Comparison of ENCODE assay signal across 11 cellular contexts in the genomic region with DNA sequence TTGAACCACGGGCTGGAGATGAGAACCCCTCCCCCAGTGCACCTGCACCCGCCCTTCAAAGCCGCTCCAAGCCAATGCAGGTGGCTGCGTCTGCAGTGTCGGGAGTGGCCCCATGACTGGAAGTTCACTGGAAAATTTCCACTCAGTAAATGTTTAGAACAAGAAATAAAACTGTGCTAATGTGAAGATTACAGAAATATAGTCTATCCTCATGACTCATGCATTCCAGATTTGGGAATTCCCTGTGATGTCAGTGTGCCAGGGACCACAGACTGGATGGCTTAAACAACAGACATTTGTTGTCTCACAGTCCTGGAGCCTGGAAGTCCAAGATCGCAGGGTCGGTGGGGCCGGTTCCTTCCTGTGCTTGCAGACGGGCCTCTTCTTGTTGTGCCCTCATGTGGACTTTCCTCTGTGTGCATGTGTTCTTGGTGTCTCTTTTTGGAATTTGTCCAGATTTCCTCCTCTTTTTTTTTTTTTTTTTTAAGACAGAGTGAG. TPM values are rescaled to one million over a fixed set of nuclear protein-coding genes. Genes with fewer than 3 reads are reported as not detected.
DNase-seq lines count a peak whose midpoint lies in the region; ATAC-seq, FAIRE-seq and TF ChIP-seq lines count a peak whose summit lies in the region.
"Not testable (repeated sequence)": the region's sequence is repeated elsewhere in the genome, so short reads cannot be mapped to it uniquely, and the experiment has no call there.
"Had no signal": no experiment of that assay in that cellular context is flagged by ENCODE, and none has a peak within 500 bp of the region (broad histone marks: within the 10 kb centered on the region; RNA-seq: fewer than 3 reads in every experiment).

No MANE protein-coding gene starts in this region.

- intact Hi-C loops in Right ventricle myocardium inferior (cut with DNase I); left ventricle myocardium superior (cut with micrococcal nuclease); left lung (cut with DNase I); mucosa of descending colon (cut with DNase I, micrococcal nuclease): not testable (repeated sequence)

- TF ChIP-seq POLR2A in A549 (IDR thresholded peaks at IDR 0.05; ENCODE audit: low read length), result not testable (repeated sequence)

- H3K9me3 ChIP-seq in A549; RWPE2 (ENCODE audit: severe bottlenecking); left lung; mucosa of descending colon: not testable (repeated sequence)

- TF ChIP-seq RAD21 in A549 (conservative IDR thresholded peaks at IDR 0.05 in 1 of 2, IDR thresholded peaks at IDR 0.05 in 1 of 2), result not testable (repeated sequence)

- H3K4me3 ChIP-seq in A549; RWPE2 (ENCODE audit: severe bottlenecking); left lung; mucosa of descending colon: not testable (repeated sequence)

- not testable (repeated sequence) for H3K27ac ChIP-seq in A549; RWPE2 (ENCODE audit: poor library complexity, severe bottlenecking); left lung

- not testable (repeated sequence) for TF ChIP-seq CTCF in A549 (IDR thresholded peaks at IDR 0.05); RWPE2 (IDR thresholded peaks at IDR 0.05; ENCODE audit: poor library complexity, severe bottlenecking); left lung (IDR thresholded peaks at IDR 0.05); mucosa of descending colon (IDR thresholded peaks at IDR 0.05)

- CTCF ChIA-PET in A549 (lab: Yijun Ruan, JAX), result not testable (repeated sequence)

- not testable (repeated sequence) for H3K27me3 ChIP-seq in RWPE2 (ENCODE audit: insufficient read depth, poor library complexity, severe bottlenecking); left lung

- not testable (repeated sequence) for H3K36me3 ChIP-seq in RWPE2 (ENCODE audit: low read depth); left lung; mucosa of descending colon (ENCODE audit: low read depth)

- FAIRE-seq in A549 (lab: Jason Lieb, UNC), result not testable (repeated sequence)
- FAIRE-seq in HTR-8/SVneo (lab: Jason Lieb, UNC) (peak; percentile 36), endometrium (lab: Jason Lieb, UNC) (peak; percentile 54)

- ATAC-seq in A549 (peak; percentile 73 to 86), RWPE2 (ENCODE audit: low read depth) (peak; percentile 85), Right ventricle myocardium inferior (peak; percentile 20), left ventricle myocardium superior (peak; percentile 62), left lung (peak; percentile 77), mucosa of descending colon (peak; percentile 72)

- DNase-seq in A549 (ENCODE audit: low read depth in 1 of 2, low spot score in 1 of 2); HTR-8/SVneo (ENCODE audit: insufficient read length, low spot score); RWPE2 (ENCODE audit: low spot score); Right ventricle myocardium inferior (ENCODE audit: missing footprints); left ventricle myocardium superior; left lung; mucosa of descending colon: not testable (repeated sequence)

- POLR2A ChIA-PET in A549 (lab: Yijun Ruan, JAX), result not testable (repeated sequence)

- not testable (repeated sequence) for TF ChIP-seq EP300 in A549 (IDR thresholded peaks at IDR 0.05)

- H3K4me2 ChIP-seq in A549, result not testable (repeated sequence)

- no CpG with 5 or more reads among the region's 9 CpGs for WGBS in A549 (ENCODE audit: missing lambda C conversion rate)

- not testable (repeated sequence) for H3K4me1 ChIP-seq in A549; RWPE2 (ENCODE audit: insufficient read depth, poor library complexity, severe bottlenecking); left lung; mucosa of descending colon (ENCODE audit: low read depth)

RNA-seq across cellular contexts. Expression of gene CRYAA, which starts 6.1 kb away (rescaled TPM):
- not detected in 2 replicates for polyA plus RNA-seq in A549 (2011; rRNA removed)
- polyA plus RNA-seq in A549 (2012; cell fraction: cytosol; rRNA removed), result 0.05 TPM in 1 of 2 replicates, not detected in the other
- not detected in 2 replicates for polyA plus RNA-seq in A549 (2012; cell fraction: nucleus; rRNA removed)
- polyA plus RNA-seq in A549 (2017; fragmentation: RNase III; extraction: RNeasy Plus Mini Kit Qiagen cat#74134 plus additional on column Dnase treatment), result not detected in 3 replicates
- polyA minus RNA-seq in A549 (2011; rRNA and poly(A)+ RNA removed), result not detected in 2 replicates
- total RNA-seq in Right ventricle myocardium inferior, result not detected
- not detected for total RNA-seq in left ventricle myocardium superior
- not detected for total RNA-seq in left lung
- total RNA-seq in mucosa of descending colon, result not detected
- total RNA-seq: Caco-2; CD8-positive, alpha-beta memory T cell; HFFc6 had no signal
- polyA plus RNA-seq: CD8-positive, alpha-beta memory T cell had no signal

RNA-seq across cellular contexts. Expression of gene U2AF1, which starts 55.4 kb away (rescaled TPM):
- 59.1 and 103 TPM in 2 replicates for polyA plus RNA-seq in A549 (2011; rRNA removed)
- polyA plus RNA-seq in A549 (2012; cell fraction: cytosol; rRNA removed), result 182 and 204 TPM in 2 replicates
- polyA plus RNA-seq in A549 (2012; cell fraction: nucleus; rRNA removed), result 91.5 and 105 TPM in 2 replicates
- 87.5 to 99.8 TPM (median 98.7 TPM) in 3 replicates for polyA plus RNA-seq in A549 (2017; fragmentation: RNase III; extraction: RNeasy Plus Mini Kit Qiagen cat#74134 plus additional on column Dnase treatment)
- 25.2 and 31.2 TPM in 2 replicates for polyA minus RNA-seq in A549 (2011; rRNA and poly(A)+ RNA removed)
- total RNA-seq in Right ventricle myocardium inferior, result 13.8 TPM
- total RNA-seq in left ventricle myocardium superior, result 15.8 TPM
- 10 to 100 TPM; 26.4 to 34.9 TPM for total RNA-seq in left lung
- 10 to 100 TPM; 10.8 to 38.5 (median 36.4) TPM for total RNA-seq in mucosa of descending colon

Comparison
In these comparisons a context has a peak if more than half of its experiments do, and no peak if none do; other contexts are left out.
1. ATAC-seq: peak in every context shown above with its lines; median percentile 85 in RWPE2; 80 in A549; 77 in left lung; 72 in mucosa of descending colon; 62 in left ventricle myocardium superior; 20 in Right ventricle myocardium inferior.